11 cellular contexts compared by ENCODE assay signal in genomic region chr9:22005700-22006605, GRCh38. TPM values are rescaled to one million over a fixed set of nuclear protein-coding genes. Genes with fewer than 3 reads are reported as not detected.
DNase-seq lines count a peak whose midpoint lies in the region; ATAC-seq and TF ChIP-seq lines count a peak whose summit lies in the region.
"Had no signal": no experiment of that assay in that cellular context is flagged by ENCODE, and none has a peak within 500 bp of the region (broad histone marks: within the 10 kb centered on the region; RNA-seq: fewer than 3 reads in every experiment).

No MANE protein-coding gene starts in this region.

- no peak overlapping the region for H3K27ac Mint-ChIP-seq in GM23338

- H3K36me3 Mint-ChIP-seq in GM23338 (ENCODE audit: low read depth) = no peaks in the 10 kb centered on the region

- 0 out of 4 replicates have a peak, but pooled peaks of 1 of the 2 experiments have one; percentile 12 for TF ChIP-seq CTCF in GM23338 (conservative IDR thresholded peaks at IDR 0.05; ENCODE audit: low read depth in 2 of 2)
- TF ChIP-seq CTCF in esophagus squamous epithelium (IDR thresholded peaks at IDR 0.05) = no peak
- no peak for TF ChIP-seq CTCF in osteoblast (IDR thresholded peaks at IDR 0.05; ENCODE audit: extremely low read depth, low read depth, low read length)
- TF ChIP-seq CTCF in coronary artery (IDR thresholded peaks at IDR 0.05) = no peak

- H3K36me3 ChIP-seq in GM23338 (ENCODE audit: insufficient read depth) (no peaks in the 10 kb centered on the region), esophagus squamous epithelium (peaks cover 0 to 28% (median 0%) of the 10 kb centered on the region in 3 donors), osteoblast (ENCODE audit: insufficient read depth, low read length) (peaks cover 8% of the 10 kb centered on the region)

- TF ChIP-seq POLR2A in esophagus squamous epithelium (IDR thresholded peaks at IDR 0.05) = no peak

- H4K20me1 ChIP-seq in GM23338 (replicated peaks; ENCODE audit: insufficient read depth) = no peaks in the 10 kb centered on the region
- peaks cover 5% of the 10 kb centered on the region for H4K20me1 ChIP-seq in osteoblast (ENCODE audit: insufficient read depth, low read length)

- H3K9me3 ChIP-seq in esophagus squamous epithelium (no peaks in the 10 kb centered on the region), osteoblast (ENCODE audit: low read depth, low read length) (no peaks in the 10 kb centered on the region)

- peak overlapping the region; percentile 61 for H3K4me3 ChIP-seq in GM23338
- H3K4me3 ChIP-seq in esophagus squamous epithelium = peak overlapping the region; percentile 18 to 75 (median 58)
- H3K4me3 ChIP-seq in osteoblast (ENCODE audit: insufficient read depth, low read length) = peak overlapping the region; percentile 9
- no peak overlapping the region for H3K4me3 ChIP-seq in coronary artery

- DNase-seq in GM23338 (ENCODE audit: low spot score) (peak; percentile 69), SK-N-DZ (ENCODE audit: low spot score) (peak; percentile 9), esophagus squamous epithelium (lab: John Stamatoyannopoulos, UW) (no peak), osteoblast (ENCODE audit: insufficient read length, low spot score, missing footprints) (no peak), SW 1271 (lab: John Stamatoyannopoulos, UW) (no peak), coronary artery (ENCODE audit: low spot score) (no peak)
- no peak for DNase-seq in stimulated activated CD4-positive, alpha-beta T cell treated with anti-CD3 and anti-CD28 coated beads, Interleukin-2, amount 100 ng/mL, for 48 hours

- WGBS in esophagus squamous epithelium, 2 donors = 6 to 34% methylated on average over 7 to 10 of the region's 44 CpGs

- peaks cover 20% of the 10 kb centered on the region for H3K4me1 Mint-ChIP-seq in GM23338

- H3K9me3 Mint-ChIP-seq in GM23338 = no peaks in the 10 kb centered on the region

- H3K4me3 Mint-ChIP-seq in GM23338 = peak overlapping the region; percentile 71

- H3K4me1 ChIP-seq in GM23338 (ENCODE audit: insufficient read depth) = peaks cover 17% of the 10 kb centered on the region
- peaks cover 8 to 59% (median 12%) of the 10 kb centered on the region in 3 donors for H3K4me1 ChIP-seq in esophagus squamous epithelium
- H3K4me1 ChIP-seq in osteoblast (ENCODE audit: insufficient read depth, low read length) = peaks cover 21% of the 10 kb centered on the region
- H3K4me1 ChIP-seq: parathyroid adenoma had no signal

- H3K27me3 Mint-ChIP-seq in GM23338 (ENCODE audit: insufficient read depth, low read depth, poor library complexity) = peaks cover 89% of the 10 kb centered on the region

- H3K27me3 ChIP-seq in GM23338 (ENCODE audit: insufficient read depth) (peaks cover 91% of the 10 kb centered on the region), esophagus squamous epithelium (peaks cover 0 to 97% (median 17%) of the 10 kb centered on the region in 4 donors), osteoblast (ENCODE audit: insufficient read depth, low read length) (no peaks in the 10 kb centered on the region)

- H3K27ac ChIP-seq in GM23338 (ENCODE audit: low read depth) (no peak overlapping the region), esophagus squamous epithelium (no peak overlapping the region), osteoblast (ENCODE audit: low read depth, low read length) (no peak overlapping the region), coronary artery (no peak overlapping the region)
- H3K27ac ChIP-seq: parathyroid adenoma, VCaP had no signal

- peaks cover 17% of the 10 kb centered on the region for H3F3A ChIP-seq in GM23338 (replicated peaks; ENCODE audit: low read depth)

- peak; percentile 19 for ATAC-seq in GM23338
- ATAC-seq in HG02571 (IDR thresholded peaks at IDR 0.05; ENCODE audit: unreplicated experiment) = no peak

- H3K79me2 ChIP-seq in GM23338 (replicated peaks; ENCODE audit: insufficient read depth) (no peaks in the 10 kb centered on the region), osteoblast (ENCODE audit: insufficient read depth, low read length) (peaks cover 45% of the 10 kb centered on the region)
- H3K79me2 ChIP-seq: parathyroid adenoma had no signal

- H3K9me2 ChIP-seq in GM23338 (ENCODE audit: insufficient read depth) = no peaks in the 10 kb centered on the region

- intact Hi-C loops in esophagus squamous epithelium (cut with DNase I) = no loop called here

- H2AFZ ChIP-seq in GM23338 (peak overlapping the region; percentile 92), osteoblast (ENCODE audit: low read length) (no peak overlapping the region)
- H2AFZ ChIP-seq: parathyroid adenoma had no signal

- peak overlapping the region; percentile 90 for H3K4me2 ChIP-seq in GM23338
- H3K4me2 ChIP-seq in osteoblast (ENCODE audit: insufficient read depth, low read length) = peak overlapping the region; percentile 17

TF ChIP-seq in GM23338, 12 proteins besides CTCF, POLR2A, EP300 and RAD21:
- TF ChIP-seq EZH2 (IDR thresholded peaks at IDR 0.05; ENCODE audit: low read depth, unreplicated experiment) (peak; percentile 68), NANOG (IDR thresholded peaks at IDR 0.05; ENCODE audit: borderline replicate concordance) (no peak)

RNA-seq across cellular contexts. Expression of gene CDKN2B, which starts 3.2 kb away (rescaled TPM):
- 0.31 and 0.83 TPM in 2 replicates for total RNA-seq in GM23338 (2014; rRNA removed; shearing (Covaris generic))
- polyA plus RNA-seq in GM23338 (2016; fragmentation: Nextera tagmentation; extraction: Ambion mirVana) = 0.09 and 0.29 TPM in 2 replicates
- 0.50 and 0.61 TPM in 2 replicates for polyA plus RNA-seq in SK-N-DZ (2014; cell fraction: cytosol; rRNA removed)
- polyA plus RNA-seq in SK-N-DZ (2014; cell fraction: nucleus; rRNA removed) = 0.06 and 0.09 TPM in 2 replicates
- total RNA-seq in esophagus squamous epithelium (100 to 1,000 TPM in 2 of 4 donors, 10 to 100 TPM in 2; 41.6 to 150 (median 87.6) TPM), osteoblast (50.7 and 51.9 TPM in 2 replicates)

RNA-seq across cellular contexts. Expression of gene CDKN2B-AS1, which starts 11.4 kb away (rescaled TPM):
- 0.14 TPM in 1 of 2 replicates, not detected in the other for total RNA-seq in GM23338 (2014; rRNA removed; shearing (Covaris generic))
- not detected in 2 replicates for polyA plus RNA-seq in GM23338 (2016; fragmentation: Nextera tagmentation; extraction: Ambion mirVana)
- 1.1 and 1.6 TPM in 2 replicates for polyA plus RNA-seq in SK-N-DZ (2014; cell fraction: cytosol; rRNA removed)
- polyA plus RNA-seq in SK-N-DZ (2014; cell fraction: nucleus; rRNA removed) = 1.6 and 4.5 TPM in 2 replicates
- total RNA-seq in esophagus squamous epithelium (1 to 10 TPM in 2 of 4 donors, under 1 TPM in 2; 0.48 to 1.7 (median 0.80) TPM), osteoblast (15.2 and 16.5 TPM in 2 replicates)
- total RNA-seq: G401 had no signal

RNA-seq across cellular contexts. Expression of gene CDKN2A, which starts 11.8 kb away (rescaled TPM):
- total RNA-seq in GM23338 (2014; rRNA removed; shearing (Covaris generic)) = 0.87 and 4.0 TPM in 2 replicates
- polyA plus RNA-seq in GM23338 (2016; fragmentation: Nextera tagmentation; extraction: Ambion mirVana) = 1.2 and 2.7 TPM in 2 replicates
- 46.1 and 50.1 TPM in 2 replicates for polyA plus RNA-seq in SK-N-DZ (2014; cell fraction: cytosol; rRNA removed)
- 42.5 and 53.2 TPM in 2 replicates for polyA plus RNA-seq in SK-N-DZ (2014; cell fraction: nucleus; rRNA removed)
- total RNA-seq in esophagus squamous epithelium = 10 to 100 TPM in 1 of 4 donors, 1 to 10 TPM in 3; 1.5 to 20.2 (median 7.1) TPM
- total RNA-seq in osteoblast = 32.1 and 37.6 TPM in 2 replicates

Comparison
In these comparisons a context has a peak if more than half of its experiments do, and no peak if none do; other contexts are left out.
1. DNase-seq: peak in GM23338 (single experiment) and SK-N-DZ (single experiment); none in esophagus squamous epithelium (single experiment), osteoblast (single experiment), SW 1271 (0 of 2), stimulated activated CD4-positive, alpha-beta T cell treated with anti-CD3 and anti-CD28 coated beads, Interleukin-2, amount 100 ng/mL, for 48 hours (0 of 2) and coronary artery (single experiment).
2. RNA of gene CDKN2B, which starts 3.2 kb away (total RNA-seq): 41.6 to 150 TPM in esophagus squamous epithelium and 50.7 to 51.9 TPM in osteoblast; 0.31 to 0.83 TPM in GM23338; every median in the first group is over 10 times any median in the second.